Comparison of ENCODE assay signal across 8 cellular contexts in the genomic region with DNA sequence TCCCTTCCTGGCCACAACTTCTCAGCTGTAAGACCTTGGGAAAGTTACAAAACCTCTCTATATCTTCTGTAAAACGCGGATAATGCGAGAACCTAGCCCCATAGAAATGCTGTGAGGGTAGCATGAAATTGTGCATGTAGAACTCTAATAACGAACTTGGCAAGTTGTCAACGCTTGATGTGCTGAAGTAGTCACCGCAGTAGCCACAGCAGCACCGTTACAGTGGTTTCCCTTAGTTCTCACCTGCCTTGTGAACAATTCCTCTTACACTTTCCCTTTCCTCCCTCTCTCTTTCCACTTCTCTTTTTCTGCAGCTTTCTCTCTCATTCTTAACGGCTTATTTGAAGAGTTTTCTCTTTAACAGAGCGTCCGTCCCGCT. TPM values are rescaled to one million over a fixed set of nuclear protein-coding genes. Genes with fewer than 3 reads are reported as not detected.
DNase-seq lines count a peak whose midpoint lies in the region; ATAC-seq and TF ChIP-seq lines count a peak whose summit lies in the region.

No MANE protein-coding gene starts in this region.

- H3K36me3 ChIP-seq in SU-DHL-6 (ENCODE audit: low read length) (no peaks in the 10 kb centered on the region), neuron (ENCODE audit: insufficient read depth, low read length) (no peaks in the 10 kb centered on the region)

- peak overlapping the region; percentile 72 for H3K9ac ChIP-seq in SU-DHL-6 (ENCODE audit: low read length)

- peak overlapping the region; percentile 97 for H3K4me3 Mint-ChIP-seq in endothelial cell (ENCODE audit: unreplicated experiment)

- H3K4me3 ChIP-seq in SU-DHL-6 (ENCODE audit: insufficient read depth, low read length, poor library complexity, severe bottlenecking) (peak overlapping the region; percentile 68), neuron (ENCODE audit: low read length) (peak overlapping the region; percentile 61)

- no peaks in the 10 kb centered on the region for H3K36me3 Mint-ChIP-seq in endothelial cell (ENCODE audit: low read depth, unreplicated experiment)

- H3K9me3 ChIP-seq in SU-DHL-6 (ENCODE audit: insufficient read depth, low read length), result no peaks in the 10 kb centered on the region
- H3K9me3 ChIP-seq in neuron (ENCODE audit: low read length), result no peaks in the 10 kb centered on the region

- TF ChIP-seq CTCF in SU-DHL-6 (IDR thresholded peaks at IDR 0.05; ENCODE audit: insufficient read depth, low read length, poor library complexity, severe bottlenecking) (no peak), endothelial cell (IDR thresholded peaks at IDR 0.05; ENCODE audit: unreplicated experiment) (no peak)

- peak; percentile 43 for DNase-seq in CD1c-positive myeloid dendritic cell (ENCODE audit: extremely low spot score)
- DNase-seq in endothelial cell (ENCODE audit: low spot score), result no peak
- DNase-seq in GOT3 (lab: John Stamatoyannopoulos, UW), result no peak
- DNase-seq in NCI-H146 treated with DMSO at 0.1 percent for 48 hours (lab: John Stamatoyannopoulos, UW; ENCODE audit: unreplicated experiment), result no peak

- H3K27me3 Mint-ChIP-seq in endothelial cell (ENCODE audit: unreplicated experiment), result peaks cover 10% of the 10 kb centered on the region

- no peaks in the 10 kb centered on the region for H3K9me3 Mint-ChIP-seq in endothelial cell (ENCODE audit: unreplicated experiment)

- no peaks in the 10 kb centered on the region for H3K9me2 ChIP-seq in SU-DHL-6 (replicated peaks; ENCODE audit: insufficient read depth, low read length)

- H4K20me1 ChIP-seq in SU-DHL-6 (ENCODE audit: low read depth, low read length), result peaks cover 6% of the 10 kb centered on the region; the same call in 1 of the 2 replicates

- H3K27ac Mint-ChIP-seq in endothelial cell (ENCODE audit: unreplicated experiment), result peak overlapping the region; percentile 58

- H3K4me1 ChIP-seq in neuron (ENCODE audit: insufficient read depth, low read length), result peaks cover 14% of the 10 kb centered on the region

- ATAC-seq in GM19328 (IDR thresholded peaks at IDR 0.05; ENCODE audit: unreplicated experiment) (peak; percentile 40), HG03354 (IDR thresholded peaks at IDR 0.05; ENCODE audit: poor library complexity, severe bottlenecking, unreplicated experiment) (peak; percentile 40)

- peaks cover 44% of the 10 kb centered on the region for H3K79me2 ChIP-seq in SU-DHL-6 (ENCODE audit: insufficient read depth, low read length)

- no peak overlapping the region for H3K27ac ChIP-seq in SU-DHL-6 (ENCODE audit: low read depth, low read length)

- peak overlapping the region; percentile 86 for H3K4me2 ChIP-seq in SU-DHL-6 (ENCODE audit: low read depth, low read length, poor library complexity, severe bottlenecking)

- peaks cover 5% of the 10 kb centered on the region; the same call in 1 of the 2 replicates for H3F3A ChIP-seq in SU-DHL-6 (ENCODE audit: insufficient read depth)

- peaks cover 23% of the 10 kb centered on the region for H3K4me1 Mint-ChIP-seq in endothelial cell (ENCODE audit: unreplicated experiment)

- H3K27me3 ChIP-seq in SU-DHL-6 (ENCODE audit: low read length), result no peaks in the 10 kb centered on the region
- peaks cover 8% of the 10 kb centered on the region for H3K27me3 ChIP-seq in neuron (ENCODE audit: insufficient read depth, low read length)

- H2AFZ ChIP-seq in SU-DHL-6 (ENCODE audit: low read depth, low read length, severe bottlenecking) (peak overlapping the region; percentile 59), neuron (ENCODE audit: low read depth, low read length) (peak overlapping the region; percentile 72)

RNA-seq across cellular contexts. Expression of a gene that starts 0.4 kb away (rescaled TPM):
- 26.9 TPM for total RNA-seq in endothelial cell (ENCODE audit: unreplicated experiment)

RNA-seq across cellular contexts. Expression of a gene that starts 39.2 kb away (rescaled TPM):
- total RNA-seq in endothelial cell (ENCODE audit: unreplicated experiment), result 1.8 TPM
